Comparison of ENCODE assay signal across 13 cellular contexts in genomic region chr6:13451181-13451700, GRCh38.
"Had no signal": no experiment of that assay in that cellular context is flagged by ENCODE, and none has a peak within 500 bp of the region (broad histone marks: within the 10 kb centered on the region; RNA-seq: fewer than 3 reads in every experiment).

No MANE protein-coding gene starts in this region.

- H3K27me3 Mint-ChIP-seq: activated CD4-positive, alpha-beta T cell treated with anti-CD3 and anti-CD28 coated beads, Interleukin-2, amount 10 ng/mL, durations not matched to agents 24 days and 14 days; activated naive CD8-positive, alpha-beta T cell treated with anti-CD3 and anti-CD28 coated beads for 36 hours had no signal

- ATAC-seq: SK-N-SH treated with all-trans-retinoic acid at 6 μM for 48 hours, WTC11 had no signal

- H3K4me3 ChIP-seq: hepatocyte had no signal

- H3K27me3 ChIP-seq: hepatocyte had no signal

- H3K4me3 Mint-ChIP-seq: activated CD4-positive, alpha-beta T cell treated with anti-CD3 and anti-CD28 coated beads, Interleukin-2, amount 10 ng/mL, durations not matched to agents 24 days and 14 days; activated naive CD8-positive, alpha-beta T cell treated with anti-CD3 and anti-CD28 coated beads for 36 hours; nephron progenitor cell; WTC11 had no signal

- DNase-seq: activated CD4-positive, alpha-beta T cell treated with anti-CD3 and anti-CD28 coated beads, Interleukin-2, amount 10 ng/mL, durations not matched to agents 24 days and 14 days; activated effector memory CD4-positive, alpha-beta T cell treated with Interleukin-2 at 50 U/mL for 16 hours; activated naive CD8-positive, alpha-beta T cell treated with anti-CD3 and anti-CD28 coated beads for 36 hours; activated T-cell treated with anti-CD3 and anti-CD28 coated beads, Interleukin-2, amount 50 U/mL, for 1 hour; anterior cingulate cortex; nephron progenitor cell; retina; SHP77; small intestine; substantia nigra had no signal

- H3K27ac Mint-ChIP-seq: activated CD4-positive, alpha-beta T cell treated with anti-CD3 and anti-CD28 coated beads, Interleukin-2, amount 10 ng/mL, durations not matched to agents 24 days and 14 days; activated naive CD8-positive, alpha-beta T cell treated with anti-CD3 and anti-CD28 coated beads for 36 hours; nephron progenitor cell; WTC11 had no signal

- H3K9me3 Mint-ChIP-seq: activated CD4-positive, alpha-beta T cell treated with anti-CD3 and anti-CD28 coated beads, Interleukin-2, amount 10 ng/mL, durations not matched to agents 24 days and 14 days; activated naive CD8-positive, alpha-beta T cell treated with anti-CD3 and anti-CD28 coated beads for 36 hours had no signal
